8 cellular contexts compared by ENCODE assay signal in genomic region chr7:3302681-3303320, GRCh38. TPM values are rescaled to one million over a fixed set of nuclear protein-coding genes. Genes with fewer than 3 reads are reported as not detected.
A peak's percentile ranks its signal among the peaks of the same experiment; 100 is the strongest.
DNase-seq lines count a peak whose midpoint lies in the region; ATAC-seq and TF ChIP-seq lines count a peak whose summit lies in the region.

No MANE protein-coding gene starts in this region.

- POLR2A ChIA-PET in activated CD4-positive, alpha-beta T cell treated with anti-CD3 and anti-CD28 coated beads for 36 hours (lab: Charles Lee): interaction anchor here (0.6 kb wide), 1 partner anchor 118 kb away, joined by 3 read pairs; no protein-coding TSS in a partner anchor
- POLR2A ChIA-PET in activated CD8-positive, alpha-beta T cell treated with anti-CD3 and anti-CD28 coated beads, Interleukin-2, amount 10 ng/mL, durations not matched to agents 7 days and 5 days (lab: Charles Lee): no interaction called here

- peaks cover 12% of the 10 kb centered on the region for H3K4me1 Mint-ChIP-seq in activated CD4-positive, alpha-beta T cell treated with anti-CD3 and anti-CD28 coated beads for 36 hours
- H3K4me1 Mint-ChIP-seq in activated CD8-positive, alpha-beta T cell treated with anti-CD3 and anti-CD28 coated beads, Interleukin-2, amount 10 ng/mL, durations not matched to agents 7 days and 5 days (ENCODE audit: low read depth): peaks cover 7% of the 10 kb centered on the region

- ATAC-seq in activated CD4-positive, alpha-beta T cell treated with anti-CD3 and anti-CD28 coated beads for 36 hours: no peak
- ATAC-seq in activated CD8-positive, alpha-beta T cell treated with anti-CD3 and anti-CD28 coated beads, Interleukin-2, amount 10 ng/mL, durations not matched to agents 7 days and 5 days: no peak

- H3K9me3 Mint-ChIP-seq in activated CD4-positive, alpha-beta T cell treated with anti-CD3 and anti-CD28 coated beads for 36 hours (ENCODE audit: low read depth): no peaks in the 10 kb centered on the region
- no peaks in the 10 kb centered on the region for H3K9me3 Mint-ChIP-seq in activated CD8-positive, alpha-beta T cell treated with anti-CD3 and anti-CD28 coated beads, Interleukin-2, amount 10 ng/mL, durations not matched to agents 7 days and 5 days (ENCODE audit: insufficient read depth)

- H3K36me3 ChIP-seq in kidney epithelial cell (ENCODE audit: control insufficient read depth, insufficient read depth, low read length): no peaks in the 10 kb centered on the region
- H3K36me3 ChIP-seq in stomach smooth muscle (ENCODE audit: control insufficient read depth in 2 of 2, insufficient read depth in 2 of 2, low read length in 2 of 2): no peaks in the 10 kb centered on the region

- CTCF ChIA-PET in activated CD4-positive, alpha-beta T cell treated with anti-CD3 and anti-CD28 coated beads for 36 hours (lab: Charles Lee): interaction anchor here (0.6 to 1.4 kb wide), 8 partner anchors 12 to 663 kb away, joined by 3 to 5 read pairs (median 4); no protein-coding TSS in a partner anchor
- CTCF ChIA-PET in activated CD8-positive, alpha-beta T cell treated with anti-CD3 and anti-CD28 coated beads, Interleukin-2, amount 10 ng/mL, durations not matched to agents 7 days and 5 days (lab: Charles Lee): interaction anchor here (0.7 to 4.0 kb wide), 4 partner anchors 342 to 593 kb away, joined by 4 to 13 read pairs (median 6); no protein-coding TSS in a partner anchor

- peak overlapping the region in 1 of 2 donors; percentile 20 for H3K9ac ChIP-seq in stomach smooth muscle (ENCODE audit: low read length in 2 of 2)

- no peak overlapping the region for H3K27ac ChIP-seq in stomach smooth muscle (ENCODE audit: low read length)

- no peak for DNase-seq in activated CD4-positive, alpha-beta T cell treated with anti-CD3 and anti-CD28 coated beads for 36 hours
- DNase-seq in activated CD4-positive, alpha-beta T cell treated with anti-CD3 and anti-CD28 coated beads for 4 hours: no peak
- DNase-seq in activated CD8-positive, alpha-beta T cell treated with anti-CD3 and anti-CD28 coated beads, Interleukin-2, amount 10 ng/mL, durations not matched to agents 7 days and 5 days: no peak
- no peak for DNase-seq in kidney epithelial cell (ENCODE audit: low read depth)
- no peak for DNase-seq in activated gamma-delta T cell treated with Interleukin-2 at 50 U/mL for 16 hours
- no peak for DNase-seq in mucosa of gallbladder (ENCODE audit: low spot score)
- DNase-seq in hepatic stellate cell (ENCODE audit: low spot score): no peak

- no peak for TF ChIP-seq CTCF in kidney epithelial cell (IDR thresholded peaks at IDR 0.05; ENCODE audit: insufficient read depth, low read length, poor library complexity, severe bottlenecking)

- H3K27me3 ChIP-seq in kidney epithelial cell (ENCODE audit: control insufficient read depth, insufficient read depth, low read length) (no peaks in the 10 kb centered on the region), stomach smooth muscle (ENCODE audit: control insufficient read depth in 1 of 2, insufficient read depth in 2 of 2, low read length in 2 of 2) (peaks cover 0 to 4% of the 10 kb centered on the region in 2 donors)

- H3K4me1 ChIP-seq in stomach smooth muscle (ENCODE audit: control insufficient read depth, insufficient read depth, low read length): peaks cover 12% of the 10 kb centered on the region

- peaks cover 22% of the 10 kb centered on the region for H3K27me3 Mint-ChIP-seq in activated CD4-positive, alpha-beta T cell treated with anti-CD3 and anti-CD28 coated beads for 36 hours
- H3K27me3 Mint-ChIP-seq in activated CD8-positive, alpha-beta T cell treated with anti-CD3 and anti-CD28 coated beads, Interleukin-2, amount 10 ng/mL, durations not matched to agents 7 days and 5 days (ENCODE audit: low read depth): peaks cover 47% of the 10 kb centered on the region

- intact Hi-C loops in activated CD4-positive, alpha-beta T cell treated with anti-CD3 and anti-CD28 coated beads for 36 hours (cut with DNase I, micrococcal nuclease): loop anchor here in 1 of 2 experiments (2.0 to 5.0 kb wide), 3 partner anchors 160 to 430 kb away; no protein-coding TSS in a partner anchor

- H3K9me3 ChIP-seq in stomach smooth muscle (ENCODE audit: control insufficient read depth in 2 of 2, low read length in 2 of 2): no peaks in the 10 kb centered on the region

- peak overlapping the region; percentile 39 for H3K27ac Mint-ChIP-seq in activated CD4-positive, alpha-beta T cell treated with anti-CD3 and anti-CD28 coated beads for 36 hours
- H3K27ac Mint-ChIP-seq in activated CD8-positive, alpha-beta T cell treated with anti-CD3 and anti-CD28 coated beads, Interleukin-2, amount 10 ng/mL, durations not matched to agents 7 days and 5 days: no peak overlapping the region

- peak overlapping the region; percentile 75 for H3K4me3 Mint-ChIP-seq in activated CD4-positive, alpha-beta T cell treated with anti-CD3 and anti-CD28 coated beads for 36 hours
- H3K4me3 Mint-ChIP-seq in activated CD8-positive, alpha-beta T cell treated with anti-CD3 and anti-CD28 coated beads, Interleukin-2, amount 10 ng/mL, durations not matched to agents 7 days and 5 days: peak overlapping the region; percentile 25

- H3K4me3 ChIP-seq in kidney epithelial cell (ENCODE audit: low read depth, low read length) (peak overlapping the region; percentile 67), stomach smooth muscle (ENCODE audit: low read length in 2 of 2) (peak overlapping the region; percentile 73 to 78)

- no peaks in the 10 kb centered on the region for H3K36me3 Mint-ChIP-seq in activated CD4-positive, alpha-beta T cell treated with anti-CD3 and anti-CD28 coated beads for 36 hours (ENCODE audit: low read depth)
- H3K36me3 Mint-ChIP-seq in activated CD8-positive, alpha-beta T cell treated with anti-CD3 and anti-CD28 coated beads, Interleukin-2, amount 10 ng/mL, durations not matched to agents 7 days and 5 days (ENCODE audit: low read depth): no peaks in the 10 kb centered on the region

RNA-seq across cellular contexts. Expression of gene SDK1, which starts 1.7 kb away (rescaled TPM):
- 1 to 10 TPM; 1.1 to 1.9 TPM for total RNA-seq in activated CD4-positive, alpha-beta T cell treated with anti-CD3 and anti-CD28 coated beads for 36 hours
- under 1 TPM; 0.03 to 0.05 TPM for total RNA-seq in activated CD8-positive, alpha-beta T cell treated with anti-CD3 and anti-CD28 coated beads, Interleukin-2, amount 10 ng/mL, durations not matched to agents 7 days and 5 days
- total RNA-seq in kidney epithelial cell: 3.9 and 5.0 TPM in 2 replicates
- 6.6 TPM for total RNA-seq in mucosa of gallbladder
